1 cellular context compared by ENCODE assay signal in the genomic region with DNA sequence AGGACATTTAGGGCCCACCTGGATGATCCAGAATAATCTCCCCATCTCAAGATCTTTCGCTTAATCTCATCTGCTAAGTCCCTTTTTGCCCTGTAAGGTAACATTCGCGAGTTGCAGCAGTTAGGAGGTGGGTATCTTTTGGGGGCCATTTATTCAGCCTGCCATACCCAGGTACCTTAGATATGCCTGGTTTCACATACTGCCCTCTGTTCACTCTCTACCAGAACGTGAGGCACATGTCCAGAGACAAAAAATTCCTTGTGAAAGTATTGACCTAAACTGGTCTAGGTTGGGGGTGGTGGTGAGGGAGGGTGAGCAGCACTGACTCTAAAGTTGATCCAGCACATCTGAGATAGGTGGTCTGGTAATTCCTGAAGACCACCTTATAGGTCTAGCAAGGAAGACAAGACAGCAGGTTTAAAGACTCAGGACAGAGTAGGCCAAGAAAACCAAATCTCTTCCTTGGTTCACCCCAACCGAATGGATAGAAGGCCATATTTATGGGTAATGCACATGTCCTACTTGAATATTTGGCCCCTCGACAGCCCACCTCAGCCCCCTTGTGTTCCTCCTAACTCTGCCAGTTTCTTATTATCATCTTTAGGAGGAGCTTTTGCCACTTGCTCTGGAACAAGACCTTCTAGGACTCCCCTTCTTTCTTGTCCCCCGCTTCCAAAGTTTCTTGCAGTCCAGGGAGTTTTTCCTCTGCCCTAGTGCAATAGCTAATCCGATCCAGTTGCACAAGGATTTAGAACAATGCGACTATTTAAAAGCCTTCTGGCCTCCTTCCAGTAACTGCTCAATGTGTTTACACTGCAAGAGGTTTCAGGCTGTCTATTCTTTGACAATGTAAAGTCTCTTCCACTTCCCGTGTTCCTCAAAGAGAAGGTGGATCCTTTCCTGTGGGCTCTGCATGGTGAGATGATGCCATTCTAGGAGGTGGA.
TF ChIP-seq lines count a peak whose summit lies in the region.

No MANE protein-coding gene starts in this region.

TF ChIP-seq in HepG2, 621 proteins besides CTCF, POLR2A, EP300 and RAD21 (continued from another document and continues in another):
- TF ChIP-seq, protein P1, sequence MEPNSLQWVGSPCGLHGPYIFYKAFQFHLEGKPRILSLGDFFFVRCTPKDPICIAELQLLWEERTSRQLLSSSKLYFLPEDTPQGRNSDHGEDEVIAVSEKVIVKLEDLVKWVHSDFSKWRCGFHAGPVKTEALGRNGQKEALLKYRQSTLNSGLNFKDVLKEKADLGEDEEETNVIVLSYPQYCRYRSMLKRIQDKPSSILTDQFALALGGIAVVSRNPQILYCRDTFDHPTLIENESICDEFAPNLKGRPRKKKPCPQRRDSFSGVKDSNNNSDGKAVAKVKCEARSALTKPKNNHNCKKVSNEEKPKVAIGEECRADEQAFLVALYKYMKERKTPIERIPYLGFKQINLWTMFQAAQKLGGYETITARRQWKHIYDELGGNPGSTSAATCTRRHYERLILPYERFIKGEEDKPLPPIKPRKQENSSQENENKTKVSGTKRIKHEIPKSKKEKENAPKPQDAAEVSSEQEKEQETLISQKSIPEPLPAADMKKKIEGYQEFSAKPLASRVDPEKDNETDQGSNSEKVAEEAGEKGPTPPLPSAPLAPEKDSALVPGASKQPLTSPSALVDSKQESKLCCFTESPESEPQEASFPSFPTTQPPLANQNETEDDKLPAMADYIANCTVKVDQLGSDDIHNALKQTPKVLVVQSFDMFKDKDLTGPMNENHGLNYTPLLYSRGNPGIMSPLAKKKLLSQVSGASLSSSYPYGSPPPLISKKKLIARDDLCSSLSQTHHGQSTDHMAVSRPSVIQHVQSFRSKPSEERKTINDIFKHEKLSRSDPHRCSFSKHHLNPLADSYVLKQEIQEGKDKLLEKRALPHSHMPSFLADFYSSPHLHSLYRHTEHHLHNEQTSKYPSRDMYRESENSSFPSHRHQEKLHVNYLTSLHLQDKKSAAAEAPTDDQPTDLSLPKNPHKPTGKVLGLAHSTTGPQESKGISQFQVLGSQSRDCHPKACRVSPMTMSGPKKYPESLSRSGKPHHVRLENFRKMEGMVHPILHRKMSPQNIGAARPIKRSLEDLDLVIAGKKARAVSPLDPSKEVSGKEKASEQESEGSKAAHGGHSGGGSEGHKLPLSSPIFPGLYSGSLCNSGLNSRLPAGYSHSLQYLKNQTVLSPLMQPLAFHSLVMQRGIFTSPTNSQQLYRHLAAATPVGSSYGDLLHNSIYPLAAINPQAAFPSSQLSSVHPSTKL (CRISPR knock-in tag; IDR thresholded peaks at IDR 0.05): peak; percentile 100
- TF ChIP-seq ZNF672 (CRISPR knock-in tag; IDR thresholded peaks at IDR 0.05): no peak
- peak; percentile 92 for TF ChIP-seq SMAD3 (CRISPR knock-in tag; IDR thresholded peaks at IDR 0.05)
- peak; percentile 65; the same call in 1 of the 2 replicates for TF ChIP-seq ZNF124 (CRISPR knock-in tag; IDR thresholded peaks at IDR 0.05)
- TF ChIP-seq PITX1 (CRISPR knock-in tag; IDR thresholded peaks at IDR 0.05): peak; percentile 96
- TF ChIP-seq JDP2 (CRISPR knock-in tag; IDR thresholded peaks at IDR 0.05; ENCODE audit: borderline replicate concordance): peak; percentile 47; the same call in 1 of the 2 replicates
- TF ChIP-seq, protein P2, sequence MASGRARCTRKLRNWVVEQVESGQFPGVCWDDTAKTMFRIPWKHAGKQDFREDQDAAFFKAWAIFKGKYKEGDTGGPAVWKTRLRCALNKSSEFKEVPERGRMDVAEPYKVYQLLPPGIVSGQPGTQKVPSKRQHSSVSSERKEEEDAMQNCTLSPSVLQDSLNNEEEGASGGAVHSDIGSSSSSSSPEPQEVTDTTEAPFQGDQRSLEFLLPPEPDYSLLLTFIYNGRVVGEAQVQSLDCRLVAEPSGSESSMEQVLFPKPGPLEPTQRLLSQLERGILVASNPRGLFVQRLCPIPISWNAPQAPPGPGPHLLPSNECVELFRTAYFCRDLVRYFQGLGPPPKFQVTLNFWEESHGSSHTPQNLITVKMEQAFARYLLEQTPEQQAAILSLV (CRISPR knock-in tag; IDR thresholded peaks at IDR 0.05; ENCODE audit: borderline replicate concordance): no peak
- peak; percentile 79; the same call in 1 of the 2 replicates for TF ChIP-seq NCOR1 (IDR thresholded peaks at IDR 0.05; ENCODE audit: borderline replicate concordance, low read length)
- peak; percentile 97 for TF ChIP-seq CEBPB (IDR thresholded peaks at IDR 0.05; ENCODE audit: borderline replicate concordance, low read depth, low read length)
- TF ChIP-seq, protein P3, sequence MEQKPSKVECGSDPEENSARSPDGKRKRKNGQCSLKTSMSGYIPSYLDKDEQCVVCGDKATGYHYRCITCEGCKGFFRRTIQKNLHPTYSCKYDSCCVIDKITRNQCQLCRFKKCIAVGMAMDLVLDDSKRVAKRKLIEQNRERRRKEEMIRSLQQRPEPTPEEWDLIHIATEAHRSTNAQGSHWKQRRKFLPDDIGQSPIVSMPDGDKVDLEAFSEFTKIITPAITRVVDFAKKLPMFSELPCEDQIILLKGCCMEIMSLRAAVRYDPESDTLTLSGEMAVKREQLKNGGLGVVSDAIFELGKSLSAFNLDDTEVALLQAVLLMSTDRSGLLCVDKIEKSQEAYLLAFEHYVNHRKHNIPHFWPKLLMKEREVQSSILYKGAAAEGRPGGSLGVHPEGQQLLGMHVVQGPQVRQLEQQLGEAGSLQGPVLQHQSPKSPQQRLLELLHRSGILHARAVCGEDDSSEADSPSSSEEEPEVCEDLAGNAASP (CRISPR knock-in tag; IDR thresholded peaks at IDR 0.05; ENCODE audit: borderline replicate concordance): peak; percentile 90; the same call in 1 of the 2 replicates
- no peak for TF ChIP-seq HNRNPK (IDR thresholded peaks at IDR 0.05; ENCODE audit: low read depth, low read length, poor library complexity, severe bottlenecking)
- no peak for TF ChIP-seq ZSCAN30 (CRISPR knock-in tag; IDR thresholded peaks at IDR 0.05)
- TF ChIP-seq, protein P4, sequence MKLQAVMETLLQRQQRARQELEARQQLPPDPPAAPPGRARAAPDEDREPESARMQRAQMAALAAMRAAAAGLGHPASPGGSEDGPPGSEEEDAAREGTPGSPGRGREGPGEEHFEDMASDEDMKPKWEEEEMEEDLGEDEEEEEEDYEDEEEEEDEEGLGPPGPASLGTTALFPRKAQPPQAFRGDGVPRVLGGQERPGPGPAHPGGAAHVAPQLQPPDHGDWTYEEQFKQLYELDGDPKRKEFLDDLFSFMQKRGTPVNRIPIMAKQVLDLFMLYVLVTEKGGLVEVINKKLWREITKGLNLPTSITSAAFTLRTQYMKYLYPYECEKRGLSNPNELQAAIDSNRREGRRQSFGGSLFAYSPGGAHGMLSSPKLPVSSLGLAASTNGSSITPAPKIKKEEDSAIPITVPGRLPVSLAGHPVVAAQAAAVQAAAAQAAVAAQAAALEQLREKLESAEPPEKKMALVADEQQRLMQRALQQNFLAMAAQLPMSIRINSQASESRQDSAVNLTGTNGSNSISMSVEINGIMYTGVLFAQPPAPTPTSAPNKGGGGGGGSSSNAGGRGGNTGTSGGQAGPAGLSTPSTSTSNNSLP (IDR thresholded peaks at IDR 0.05; ENCODE audit: low read depth, low read length): peak; percentile 73; the same call in 1 of the 2 replicates
- TF ChIP-seq ZNF431 (CRISPR knock-in tag; IDR thresholded peaks at IDR 0.05; ENCODE audit: borderline replicate concordance, low read depth): peak; percentile 14; the same call in 1 of the 2 replicates
- 0 out of 2 replicates have a peak, but pooled peaks have one; percentile 27 for TF ChIP-seq ZNF557 (CRISPR knock-in tag; IDR thresholded peaks at IDR 0.05)
- TF ChIP-seq, protein P5, sequence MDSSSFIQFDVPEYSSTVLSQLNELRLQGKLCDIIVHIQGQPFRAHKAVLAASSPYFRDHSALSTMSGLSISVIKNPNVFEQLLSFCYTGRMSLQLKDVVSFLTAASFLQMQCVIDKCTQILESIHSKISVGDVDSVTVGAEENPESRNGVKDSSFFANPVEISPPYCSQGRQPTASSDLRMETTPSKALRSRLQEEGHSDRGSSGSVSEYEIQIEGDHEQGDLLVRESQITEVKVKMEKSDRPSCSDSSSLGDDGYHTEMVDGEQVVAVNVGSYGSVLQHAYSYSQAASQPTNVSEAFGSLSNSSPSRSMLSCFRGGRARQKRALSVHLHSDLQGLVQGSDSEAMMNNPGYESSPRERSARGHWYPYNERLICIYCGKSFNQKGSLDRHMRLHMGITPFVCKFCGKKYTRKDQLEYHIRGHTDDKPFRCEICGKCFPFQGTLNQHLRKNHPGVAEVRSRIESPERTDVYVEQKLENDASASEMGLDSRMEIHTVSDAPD (CRISPR knock-in tag; IDR thresholded peaks at IDR 0.05): peak; percentile 56; the same call in 1 of the 2 replicates
- TF ChIP-seq, protein P6, sequence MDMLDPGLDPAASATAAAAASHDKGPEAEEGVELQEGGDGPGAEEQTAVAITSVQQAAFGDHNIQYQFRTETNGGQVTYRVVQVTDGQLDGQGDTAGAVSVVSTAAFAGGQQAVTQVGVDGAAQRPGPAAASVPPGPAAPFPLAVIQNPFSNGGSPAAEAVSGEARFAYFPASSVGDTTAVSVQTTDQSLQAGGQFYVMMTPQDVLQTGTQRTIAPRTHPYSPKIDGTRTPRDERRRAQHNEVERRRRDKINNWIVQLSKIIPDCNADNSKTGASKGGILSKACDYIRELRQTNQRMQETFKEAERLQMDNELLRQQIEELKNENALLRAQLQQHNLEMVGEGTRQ (IDR thresholded peaks at IDR 0.05; ENCODE audit: low read depth, low read length): no peak
- TF ChIP-seq, protein P6 (CRISPR knock-in tag; IDR thresholded peaks at IDR 0.05; ENCODE audit: borderline replicate concordance): no peak
- TF ChIP-seq CREM (IDR thresholded peaks at IDR 0.05): peak; percentile 79
- TF ChIP-seq CREM (CRISPR knock-in tag; IDR thresholded peaks at IDR 0.05): no peak
- peak; percentile 88 for TF ChIP-seq XRCC5 (optimal IDR thresholded peaks at IDR 0.05; ENCODE audit: low read length)
- TF ChIP-seq, protein P7, sequence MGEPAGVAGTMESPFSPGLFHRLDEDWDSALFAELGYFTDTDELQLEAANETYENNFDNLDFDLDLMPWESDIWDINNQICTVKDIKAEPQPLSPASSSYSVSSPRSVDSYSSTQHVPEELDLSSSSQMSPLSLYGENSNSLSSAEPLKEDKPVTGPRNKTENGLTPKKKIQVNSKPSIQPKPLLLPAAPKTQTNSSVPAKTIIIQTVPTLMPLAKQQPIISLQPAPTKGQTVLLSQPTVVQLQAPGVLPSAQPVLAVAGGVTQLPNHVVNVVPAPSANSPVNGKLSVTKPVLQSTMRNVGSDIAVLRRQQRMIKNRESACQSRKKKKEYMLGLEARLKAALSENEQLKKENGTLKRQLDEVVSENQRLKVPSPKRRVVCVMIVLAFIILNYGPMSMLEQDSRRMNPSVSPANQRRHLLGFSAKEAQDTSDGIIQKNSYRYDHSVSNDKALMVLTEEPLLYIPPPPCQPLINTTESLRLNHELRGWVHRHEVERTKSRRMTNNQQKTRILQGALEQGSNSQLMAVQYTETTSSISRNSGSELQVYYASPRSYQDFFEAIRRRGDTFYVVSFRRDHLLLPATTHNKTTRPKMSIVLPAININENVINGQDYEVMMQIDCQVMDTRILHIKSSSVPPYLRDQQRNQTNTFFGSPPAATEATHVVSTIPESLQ (CRISPR knock-in tag; conservative IDR thresholded peaks at IDR 0.05): no peak
- TF ChIP-seq, protein P8, sequence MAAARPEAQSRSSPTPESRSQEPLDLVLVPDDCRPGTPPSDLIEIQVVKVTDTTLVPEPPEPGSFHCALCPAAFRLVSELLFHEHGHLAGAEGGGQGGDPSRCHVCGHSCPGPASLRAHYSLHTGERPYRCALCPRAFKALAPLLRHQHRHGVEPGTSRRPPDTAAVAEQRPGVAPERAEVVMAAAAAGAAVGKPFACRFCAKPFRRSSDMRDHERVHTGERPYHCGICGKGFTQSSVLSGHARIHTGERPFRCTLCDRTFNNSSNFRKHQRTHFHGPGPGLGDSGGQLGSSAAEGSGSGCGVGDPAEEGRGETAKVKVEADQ (CRISPR knock-in tag; IDR thresholded peaks at IDR 0.05; ENCODE audit: borderline replicate concordance): peak; percentile 99
- TF ChIP-seq, protein P9, sequence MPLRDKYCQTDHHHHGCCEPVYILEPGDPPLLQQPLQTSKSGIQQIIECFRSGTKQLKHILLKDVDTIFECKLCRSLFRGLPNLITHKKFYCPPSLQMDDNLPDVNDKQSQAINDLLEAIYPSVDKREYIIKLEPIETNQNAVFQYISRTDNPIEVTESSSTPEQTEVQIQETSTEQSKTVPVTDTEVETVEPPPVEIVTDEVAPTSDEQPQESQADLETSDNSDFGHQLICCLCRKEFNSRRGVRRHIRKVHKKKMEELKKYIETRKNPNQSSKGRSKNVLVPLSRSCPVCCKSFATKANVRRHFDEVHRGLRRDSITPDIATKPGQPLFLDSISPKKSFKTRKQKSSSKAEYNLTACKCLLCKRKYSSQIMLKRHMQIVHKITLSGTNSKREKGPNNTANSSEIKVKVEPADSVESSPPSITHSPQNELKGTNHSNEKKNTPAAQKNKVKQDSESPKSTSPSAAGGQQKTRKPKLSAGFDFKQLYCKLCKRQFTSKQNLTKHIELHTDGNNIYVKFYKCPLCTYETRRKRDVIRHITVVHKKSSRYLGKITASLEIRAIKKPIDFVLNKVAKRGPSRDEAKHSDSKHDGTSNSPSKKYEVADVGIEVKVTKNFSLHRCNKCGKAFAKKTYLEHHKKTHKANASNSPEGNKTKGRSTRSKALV (CRISPR knock-in tag; IDR thresholded peaks at IDR 0.05): no peak
- TF ChIP-seq ZNF33A (CRISPR knock-in tag; IDR thresholded peaks at IDR 0.05; ENCODE audit: borderline replicate concordance): no peak
- TF ChIP-seq AKAP8 (CRISPR knock-in tag; IDR thresholded peaks at IDR 0.05): peak; percentile 45; the same call in 1 of the 2 replicates
- TF ChIP-seq ZNF670 (CRISPR knock-in tag; IDR thresholded peaks at IDR 0.05; ENCODE audit: borderline replicate concordance): no peak
- TF ChIP-seq SCMH1 (CRISPR knock-in tag; IDR thresholded peaks at IDR 0.05; ENCODE audit: borderline replicate concordance): no peak
- no peak for TF ChIP-seq ZNF761 (CRISPR knock-in tag; conservative IDR thresholded peaks at IDR 0.05)
- TF ChIP-seq, protein P10, sequence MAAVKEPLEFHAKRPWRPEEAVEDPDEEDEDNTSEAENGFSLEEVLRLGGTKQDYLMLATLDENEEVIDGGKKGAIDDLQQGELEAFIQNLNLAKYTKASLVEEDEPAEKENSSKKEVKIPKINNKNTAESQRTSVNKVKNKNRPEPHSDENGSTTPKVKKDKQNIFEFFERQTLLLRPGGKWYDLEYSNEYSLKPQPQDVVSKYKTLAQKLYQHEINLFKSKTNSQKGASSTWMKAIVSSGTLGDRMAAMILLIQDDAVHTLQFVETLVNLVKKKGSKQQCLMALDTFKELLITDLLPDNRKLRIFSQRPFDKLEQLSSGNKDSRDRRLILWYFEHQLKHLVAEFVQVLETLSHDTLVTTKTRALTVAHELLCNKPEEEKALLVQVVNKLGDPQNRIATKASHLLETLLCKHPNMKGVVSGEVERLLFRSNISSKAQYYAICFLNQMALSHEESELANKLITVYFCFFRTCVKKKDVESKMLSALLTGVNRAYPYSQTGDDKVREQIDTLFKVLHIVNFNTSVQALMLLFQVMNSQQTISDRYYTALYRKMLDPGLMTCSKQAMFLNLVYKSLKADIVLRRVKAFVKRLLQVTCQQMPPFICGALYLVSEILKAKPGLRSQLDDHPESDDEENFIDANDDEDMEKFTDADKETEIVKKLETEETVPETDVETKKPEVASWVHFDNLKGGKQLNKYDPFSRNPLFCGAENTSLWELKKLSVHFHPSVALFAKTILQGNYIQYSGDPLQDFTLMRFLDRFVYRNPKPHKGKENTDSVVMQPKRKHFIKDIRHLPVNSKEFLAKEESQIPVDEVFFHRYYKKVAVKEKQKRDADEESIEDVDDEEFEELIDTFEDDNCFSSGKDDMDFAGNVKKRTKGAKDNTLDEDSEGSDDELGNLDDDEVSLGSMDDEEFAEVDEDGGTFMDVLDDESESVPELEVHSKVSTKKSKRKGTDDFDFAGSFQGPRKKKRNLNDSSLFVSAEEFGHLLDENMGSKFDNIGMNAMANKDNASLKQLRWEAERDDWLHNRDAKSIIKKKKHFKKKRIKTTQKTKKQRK (IDR thresholded peaks at IDR 0.05; ENCODE audit: low read length): no peak
